In genomic region chr4:183444953-183445543, GRCh38 we compare ENCODE assay signal across 8 cellular contexts. TPM values are rescaled to one million over a fixed set of nuclear protein-coding genes. Genes with fewer than 3 reads are reported as not detected.
DNase-seq lines count a peak whose midpoint lies in the region; FAIRE-seq and TF ChIP-seq lines count a peak whose summit lies in the region.

No MANE protein-coding gene starts in this region.

- DNase-seq in activated naive CD4-positive, alpha-beta T cell treated with anti-CD3 and anti-CD28 coated beads for 36 hours = no peak
- no peak for DNase-seq in activated naive CD4-positive, alpha-beta T cell treated with anti-CD3 and anti-CD28 coated beads, Interleukin-2, amount 50 U/mL, for 16 hours
- no peak for DNase-seq in HFF-Myc (ENCODE audit: extremely low read depth, low read depth)
- DNase-seq in NB4 (ENCODE audit: low read depth) = peak; percentile 76
- no peak for DNase-seq in brain microvascular endothelial cell
- DNase-seq in kidney = peak; percentile 87
- DNase-seq in stomach = peak; percentile 46
- DNase-seq in mesenteric fat pad (ENCODE audit: low spot score) = no peak

- H3K4me3 Mint-ChIP-seq in activated naive CD4-positive, alpha-beta T cell treated with anti-CD3 and anti-CD28 coated beads for 36 hours = peak overlapping the region; percentile 99

- H3K36me3 Mint-ChIP-seq in activated naive CD4-positive, alpha-beta T cell treated with anti-CD3 and anti-CD28 coated beads for 36 hours (ENCODE audit: low read depth) = peaks cover 35% of the 10 kb centered on the region

- no peak for TF ChIP-seq EP300 in stomach (IDR thresholded peaks at IDR 0.05)

- H3K4me1 ChIP-seq in kidney (ENCODE audit: control insufficient read depth in 1 of 2, insufficient read depth in 1 of 2, low read depth in 1 of 2, low read length in 2 of 2) = peaks cover 0 to 11% of the 10 kb centered on the region in 2 donors
- peaks cover 20 to 64% (median 42%) of the 10 kb centered on the region in 4 donors for H3K4me1 ChIP-seq in stomach

- H3K36me3 ChIP-seq in brain microvascular endothelial cell (replicated peaks) (peaks cover 13% of the 10 kb centered on the region), kidney (ENCODE audit: control insufficient read depth in 1 of 2, insufficient read depth in 2 of 2, low read length in 2 of 2) (peaks cover 13 to 27% of the 10 kb centered on the region in 2 donors), stomach (peaks cover 26 to 41% (median 41%) of the 10 kb centered on the region in 4 donors)

- H3K27me3 ChIP-seq in brain microvascular endothelial cell (replicated peaks) (no peaks in the 10 kb centered on the region), stomach (no peaks in the 10 kb centered on the region)

- H3K4me3 ChIP-seq in HFF-Myc (replicated peaks; ENCODE audit: low read depth, low read length) = peak overlapping the region; percentile 82
- peak overlapping the region; percentile 93 for H3K4me3 ChIP-seq in NB4 (ENCODE audit: low read depth, low read length)
- H3K4me3 ChIP-seq in brain microvascular endothelial cell (ENCODE audit: low read depth, low read length) = peak overlapping the region; percentile 94
- H3K4me3 ChIP-seq in kidney (ENCODE audit: low read length in 2 of 2) = peak overlapping the region; percentile 92 to 97
- peak overlapping the region; percentile 68 to 93 (median 80) for H3K4me3 ChIP-seq in stomach

- FAIRE-seq in kidney (lab: Jason Lieb, UNC) = no peak

- TF ChIP-seq CTCF in HFF-Myc (IDR thresholded peaks at IDR 0.05; ENCODE audit: low read depth, low read length, missing control alignments) (no peak), NB4 (IDR thresholded peaks at IDR 0.05; ENCODE audit: low read depth, low read length) (no peak), brain microvascular endothelial cell (IDR thresholded peaks at IDR 0.05; ENCODE audit: low read depth, low read length, missing control alignments) (no peak), kidney (IDR thresholded peaks at IDR 0.05; ENCODE audit: borderline replicate concordance, extremely low read depth, insufficient read depth) (no peak), stomach (IDR thresholded peaks at IDR 0.05) (no peak)

- no peaks in the 10 kb centered on the region for H3K27me3 Mint-ChIP-seq in activated naive CD4-positive, alpha-beta T cell treated with anti-CD3 and anti-CD28 coated beads for 36 hours (ENCODE audit: low read depth)

- H3K27ac ChIP-seq in brain microvascular endothelial cell (peak overlapping the region; percentile 95), kidney (ENCODE audit: low read depth in 2 of 2, low read length in 2 of 2) (peak overlapping the region; percentile 99), stomach (peak overlapping the region; percentile 92 to 100 (median 96))

- no peak for TF ChIP-seq POLR2A in NB4 (IDR thresholded peaks at IDR 0.05; ENCODE audit: extremely low read depth, insufficient read length)
- TF ChIP-seq POLR2A in stomach (IDR thresholded peaks at IDR 0.05) = no peak

- no peaks in the 10 kb centered on the region for H3K9me3 ChIP-seq in kidney (ENCODE audit: control insufficient read depth in 1 of 2, low read length in 2 of 2)
- H3K9me3 ChIP-seq in stomach = no peaks in the 10 kb centered on the region

- intact Hi-C loops in activated naive CD4-positive, alpha-beta T cell treated with anti-CD3 and anti-CD28 coated beads for 36 hours (cut with micrococcal nuclease) = loop anchor here (1.0 to 10.0 kb wide), 11 partner anchors 15 to 1760 kb away; partner anchors contain the start of genes CFAP97, IRF2, RWDD4 and SNX25
- intact Hi-C loops in kidney (cut with DNase I) = no loop called here
- intact Hi-C loops in stomach (cut with DNase I; ENCODE audit: low total_unique reads) = no loop called here

- H3K4me1 Mint-ChIP-seq in activated naive CD4-positive, alpha-beta T cell treated with anti-CD3 and anti-CD28 coated beads for 36 hours (ENCODE audit: low read depth) = peaks cover 41% of the 10 kb centered on the region

- 0 to 2% (median 0%) methylated on average over 13 to 39 of the region's 39 CpGs for WGBS in stomach, 5 donors

- CTCF ChIA-PET in activated naive CD4-positive, alpha-beta T cell treated with anti-CD3 and anti-CD28 coated beads for 36 hours (lab: Charles Lee) = no interaction called here

- H3K27ac Mint-ChIP-seq in activated naive CD4-positive, alpha-beta T cell treated with anti-CD3 and anti-CD28 coated beads for 36 hours = peak overlapping the region; percentile 98

- H3K9ac ChIP-seq in kidney (ENCODE audit: low read length in 2 of 2) = peak overlapping the region; percentile 97 to 98

- no peaks in the 10 kb centered on the region for H3K9me3 Mint-ChIP-seq in activated naive CD4-positive, alpha-beta T cell treated with anti-CD3 and anti-CD28 coated beads for 36 hours

- in situ Hi-C loops in brain microvascular endothelial cell (cut with HindIII; ENCODE audit: low pct_ligation_motif_present, low sequenced_read_pairs) = no loop called here

RNA-seq across cellular contexts. Expression of gene CDKN2AIP, which starts 0.6 kb away (rescaled TPM):
- total RNA-seq in activated naive CD4-positive, alpha-beta T cell treated with anti-CD3 and anti-CD28 coated beads for 36 hours = 10 to 100 TPM; 26.5 to 26.7 TPM
- total RNA-seq in kidney (15.3 TPM), stomach (10 to 100 TPM; 19.6 to 44.3 (median 31.7) TPM), mesenteric fat pad (8.1 TPM)
- polyA plus RNA-seq in kidney (ENCODE audit: insufficient read depth, low read depth, low replicate concordance) (11.7 TPM), stomach (10 to 100 TPM; 11.0 to 21.1 (median 11.4) TPM)

RNA-seq across cellular contexts. Expression of gene ING2, which starts 59.8 kb away (rescaled TPM):
- 10 to 100 TPM; 13.2 to 14.4 TPM for total RNA-seq in activated naive CD4-positive, alpha-beta T cell treated with anti-CD3 and anti-CD28 coated beads for 36 hours
- total RNA-seq in kidney (7.8 TPM), stomach (10 to 100 TPM in 1 of 5 donors, 1 to 10 TPM in 3, under 1 TPM in 1; 0.45 to 15.2 (median 2.9) TPM), mesenteric fat pad (6.9 TPM)
- polyA plus RNA-seq in kidney (ENCODE audit: insufficient read depth, low read depth, low replicate concordance) (17.3 TPM), stomach (10 to 100 TPM; 11.8 to 13.8 (median 13.6) TPM)

Comparison
In these comparisons a context has a peak if more than half of its experiments do, and no peak if none do; other contexts are left out.
1. DNase-seq: peak in NB4 (single experiment), kidney (single experiment) and stomach (single experiment); none in activated naive CD4-positive, alpha-beta T cell treated with anti-CD3 and anti-CD28 coated beads for 36 hours (single experiment), activated naive CD4-positive, alpha-beta T cell treated with anti-CD3 and anti-CD28 coated beads, Interleukin-2, amount 50 U/mL, for 16 hours (single experiment), HFF-Myc (single experiment), brain microvascular endothelial cell (single experiment) and mesenteric fat pad (single experiment).
2. Peak in every context shown above with its lines, with median percentiles within 50 percentile points of each other: H3K4me3 ChIP-seq and H3K27ac ChIP-seq.